21 cellular contexts compared by ENCODE assay signal in the genomic region with DNA sequence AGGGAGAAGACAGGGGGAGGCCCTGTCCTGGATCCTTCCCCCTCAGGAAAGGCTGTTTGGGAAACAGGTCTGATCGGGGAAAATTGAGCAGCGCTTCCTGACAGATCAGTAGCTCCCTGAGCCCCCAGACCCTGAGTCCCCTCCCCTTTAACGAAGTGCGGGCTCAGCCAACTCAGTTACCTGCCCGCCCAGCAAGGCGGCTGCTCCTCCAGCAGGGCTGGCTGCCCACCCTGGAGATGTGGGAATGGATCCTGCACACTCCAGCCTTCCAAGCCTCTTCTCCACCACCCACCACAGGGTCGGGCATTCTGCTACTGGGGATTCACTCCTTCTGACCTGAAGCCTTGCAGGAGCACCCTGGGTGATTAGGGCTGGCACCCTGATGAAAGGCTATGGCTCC. TPM values are rescaled to one million over a fixed set of nuclear protein-coding genes. Genes with fewer than 3 reads are reported as not detected.
"Had no signal": no experiment of that assay in that cellular context is flagged by ENCODE, and none has a peak within 500 bp of the region (broad histone marks: within the 10 kb centered on the region; RNA-seq: fewer than 3 reads in every experiment).

No MANE protein-coding gene starts in this region.

- H3K36me3 Mint-ChIP-seq: naive thymus-derived CD4-positive, alpha-beta T cell; stimulated activated memory B cell treated with anti-CD40 and anti-IgM and Interleukin-4, amounts not matched to agents 10 μg/mL and 1 μg/mL and 100 μg/mL, for 72 hours had no signal

- H3K4me1 ChIP-seq: parathyroid adenoma, prostate gland had no signal

- H3K9me3 Mint-ChIP-seq: stimulated activated memory B cell treated with anti-CD40 and anti-IgM and Interleukin-4, amounts not matched to agents 10 μg/mL and 1 μg/mL and 100 μg/mL, for 72 hours; stimulated activated naive CD8-positive, alpha-beta T cell treated with anti-CD3 and anti-CD28 coated beads, Interleukin-15, amount 100 ng/mL, for 72 hours had no signal

- H3K9me3 ChIP-seq: heart left ventricle, left lung, lower lobe of right lung, prostate gland, right lobe of liver, testis, tibial nerve had no signal

- H3K4me3 ChIP-seq: heart left ventricle, left lung, lower lobe of right lung, prostate gland, right lobe of liver, testis, tibial nerve had no signal

- H3K27ac ChIP-seq: heart left ventricle, left lung, lower lobe of right lung, parathyroid adenoma, prostate gland, right lobe of liver, testis had no signal

- DNase-seq: central memory CD4-positive, alpha-beta T cell; cortex of kidney; effector memory CD4-positive, alpha-beta T cell; hypothalamus; left lung; lower lobe of right lung; mesendoderm; naive thymus-derived CD4-positive, alpha-beta T cell; occipital lobe; stimulated activated CD4-positive, alpha-beta T cell treated with anti-CD3 and anti-CD28 coated beads, Interleukin-4, amount 100 ng/mL, for 1 hour; stimulated activated CD8-positive, alpha-beta memory T cell treated with anti-CD3 and anti-CD28 coated beads, Interleukin-4, amount 100 ng/mL, for 48 hours; stimulated activated naive CD8-positive, alpha-beta T cell treated with anti-CD3 and anti-CD28 coated beads, Interleukin-15, amount 100 ng/mL, for 72 hours; testis had no signal

- H3K36me3 ChIP-seq: heart left ventricle, left lung, lower lobe of right lung, prostate gland, right lobe of liver, tibial nerve had no signal

- H3K4me3 Mint-ChIP-seq: naive thymus-derived CD4-positive, alpha-beta T cell; stimulated activated memory B cell treated with anti-CD40 and anti-IgM and Interleukin-4, amounts not matched to agents 10 μg/mL and 1 μg/mL and 100 μg/mL, for 72 hours; stimulated activated naive CD8-positive, alpha-beta T cell treated with anti-CD3 and anti-CD28 coated beads, Interleukin-15, amount 100 ng/mL, for 72 hours had no signal

- H3K27ac Mint-ChIP-seq: naive thymus-derived CD4-positive, alpha-beta T cell; stimulated activated memory B cell treated with anti-CD40 and anti-IgM and Interleukin-4, amounts not matched to agents 10 μg/mL and 1 μg/mL and 100 μg/mL, for 72 hours; stimulated activated naive CD8-positive, alpha-beta T cell treated with anti-CD3 and anti-CD28 coated beads, Interleukin-15, amount 100 ng/mL, for 72 hours had no signal

- H3K27me3 ChIP-seq: right lobe of liver, testis, tibial nerve had no signal

- ATAC-seq: esophagus mucosa; heart left ventricle; left lung; lower lobe of right lung; naive thymus-derived CD4-positive, alpha-beta T cell; stimulated activated memory B cell treated with anti-CD40 and anti-IgM and Interleukin-4, amounts not matched to agents 10 μg/mL and 1 μg/mL and 100 μg/mL, for 72 hours; stimulated activated naive CD8-positive, alpha-beta T cell treated with anti-CD3 and anti-CD28 coated beads, Interleukin-15, amount 100 ng/mL, for 72 hours had no signal

RNA-seq across cellular contexts. Expression of a gene that starts 27.6 kb away (rescaled TPM):
- total RNA-seq: renal cortical epithelial cell had no signal
